In the genomic region with DNA sequence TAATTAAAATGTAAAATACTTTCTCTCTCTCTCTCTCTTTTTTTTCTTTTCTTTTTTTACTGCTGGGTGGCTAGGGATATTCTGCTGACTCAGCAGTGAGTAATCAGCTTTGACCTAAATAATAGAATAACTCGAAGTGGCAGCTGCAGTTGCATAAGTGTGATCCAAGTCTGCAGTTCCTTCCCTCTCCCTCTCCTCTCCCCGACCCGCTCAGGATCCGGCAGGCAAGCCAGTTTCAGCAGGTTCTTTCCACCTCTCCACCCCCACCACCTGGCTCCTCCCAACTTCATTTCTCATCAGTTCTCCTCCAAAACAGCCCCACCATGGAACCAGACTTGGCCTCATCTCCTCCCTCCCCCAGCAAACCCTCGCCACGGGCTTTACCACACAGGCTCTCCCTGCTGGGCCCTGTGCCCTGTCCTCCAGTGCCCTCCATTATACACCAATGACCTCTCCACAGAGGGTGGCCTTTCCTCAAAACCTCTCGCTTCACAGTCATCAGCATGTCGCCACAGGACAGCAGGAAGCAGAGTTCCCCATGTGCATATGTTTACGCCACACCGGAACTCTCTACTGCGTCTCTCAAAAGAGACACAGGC, we compare ENCODE assay signal across 8 cellular contexts. TPM values are rescaled to one million over a fixed set of nuclear protein-coding genes. Genes with fewer than 3 reads are reported as not detected.
DNase-seq lines count a peak whose midpoint lies in the region; ATAC-seq and TF ChIP-seq lines count a peak whose summit lies in the region.

No MANE protein-coding gene starts in this region.

- no peak overlapping the region for H4K8ac ChIP-seq in H9 (replicated peaks; ENCODE audit: insufficient read length, low read depth, low read length)

- peak overlapping the region; percentile 78 for H3K14ac ChIP-seq in H9 (ENCODE audit: insufficient read depth, low read length)

- H2BK20ac ChIP-seq in H9 (ENCODE audit: low read depth, low read length, poor library complexity, severe bottlenecking): no peak overlapping the region

- H4K5ac ChIP-seq in H9 (ENCODE audit: insufficient read length, low read depth, low read length): no peak overlapping the region

- H2AFZ ChIP-seq in H9 (ENCODE audit: low read length): no peak overlapping the region
- peak overlapping the region; percentile 47 for H2AFZ ChIP-seq in parathyroid adenoma

- H3K4me3 Mint-ChIP-seq in H9: peak overlapping the region; percentile 41 to 71

- peak overlapping the region; percentile 88 for H3K27ac ChIP-seq in H9 (ENCODE audit: insufficient read length, low read depth, low read length)
- peak overlapping the region; percentile 45 for H3K27ac ChIP-seq in cardiac muscle cell
- peak overlapping the region; percentile 96 for H3K27ac ChIP-seq in parathyroid adenoma

- WGBS in H9 (ENCODE audit: extremely low coverage, insufficient read length, low lambda C conversion rate): no CpG with 5 or more reads among the region's 11 CpGs

- no peak overlapping the region; the same call in 1 of the 2 replicates for H3K4ac ChIP-seq in H9 (ENCODE audit: low read depth, low read length)

- no peak overlapping the region for H3K56ac ChIP-seq in H9 (ENCODE audit: insufficient read length, low read depth, low read length)

- peaks cover 19% of the 10 kb centered on the region; the same call in 1 of the 2 replicates for H3K4me1 ChIP-seq in H9 (ENCODE audit: insufficient read depth, low read length)
- peaks cover 17% of the 10 kb centered on the region for H3K4me1 ChIP-seq in cardiac muscle cell (ENCODE audit: low read depth)
- peaks cover 46% of the 10 kb centered on the region for H3K4me1 ChIP-seq in parathyroid adenoma

- no peak overlapping the region for H3K23ac ChIP-seq in H9 (ENCODE audit: insufficient read length, low read depth, low read length)

- peak overlapping the region; percentile 89 for H3K18ac ChIP-seq in H9 (ENCODE audit: insufficient read length, low read depth, low read length)

- H3T11ph ChIP-seq in H9 (ENCODE audit: low read length): no peak overlapping the region

- DNase-seq in H9 (peak; percentile 80), UCSD-AML1 (lab: John Stamatoyannopoulos, UW; ENCODE audit: unreplicated experiment) (peak; percentile 43), cardiac muscle cell (ENCODE audit: low read depth in 1 of 2, low spot score in 1 of 2) (peak in 1 of 2 donors; percentile 95), GOT3 (lab: John Stamatoyannopoulos, UW) (no peak), NCI-H510A treated with DMSO at 0.1 percent for 48 hours (lab: John Stamatoyannopoulos, UW) (no peak)

- TF ChIP-seq CTCF in H9 (conservative IDR thresholded peaks at IDR 0.05) (no peak), cardiac muscle cell (IDR thresholded peaks at IDR 0.05; ENCODE audit: low read depth, low read length) (no peak), parathyroid adenoma (IDR thresholded peaks at IDR 0.05) (no peak)

- peaks cover 43 to 54% of the 10 kb centered on the region in 2 experiments for H3K4me1 Mint-ChIP-seq in H9

- H3K9me3 ChIP-seq in H9 (ENCODE audit: control insufficient read depth, low read depth, low read length) (no peaks in the 10 kb centered on the region), cardiac muscle cell (ENCODE audit: low read depth) (no peaks in the 10 kb centered on the region), parathyroid adenoma (ENCODE audit: control insufficient read depth, low read length) (no peaks in the 10 kb centered on the region)

- peaks cover 52 to 61% (median 59%) of the 10 kb centered on the region in 3 experiments for H3K36me3 Mint-ChIP-seq in H9 (ENCODE audit: insufficient read depth in 1 of 3, low read depth in 3 of 3)

- H3K27me3 ChIP-seq in H9 (ENCODE audit: insufficient read depth, low read length): no peaks in the 10 kb centered on the region
- no peaks in the 10 kb centered on the region for H3K27me3 ChIP-seq in cardiac muscle cell
- H3K27me3 ChIP-seq in parathyroid adenoma (ENCODE audit: control insufficient read depth, insufficient read depth, low read length): no peaks in the 10 kb centered on the region

- no peak overlapping the region for H2BK12ac ChIP-seq in H9 (ENCODE audit: insufficient read length, low read depth, low read length)

- H3K79me1 ChIP-seq in H9 (ENCODE audit: insufficient read depth, low read depth, low read length, poor library complexity, severe bottlenecking): no peaks in the 10 kb centered on the region

- H3K9ac ChIP-seq in H9 (ENCODE audit: extremely low read depth, insufficient read length, low read length) (no peak overlapping the region), parathyroid adenoma (no peak overlapping the region)

- H3K4me3 ChIP-seq in cardiac muscle cell: no peak overlapping the region
- peak overlapping the region; percentile 43 for H3K4me3 ChIP-seq in parathyroid adenoma (ENCODE audit: low read depth, low read length)

- peak overlapping the region; percentile 50 for H2BK5ac ChIP-seq in H9 (ENCODE audit: insufficient read length, low read length)

- H3K36me3 ChIP-seq in cardiac muscle cell: no peaks in the 10 kb centered on the region
- no peaks in the 10 kb centered on the region for H3K36me3 ChIP-seq in parathyroid adenoma (ENCODE audit: control insufficient read depth, insufficient read depth, low read length)

- H3K27ac Mint-ChIP-seq in H9: peak overlapping the region; percentile 95 to 99 (median 98)

- no peak overlapping the region for H2BK120ac ChIP-seq in H9 (ENCODE audit: low read depth, low read length, poor library complexity, severe bottlenecking)

- H3K4me2 ChIP-seq in H9 (ENCODE audit: insufficient read depth, insufficient read length, low read length) (peak overlapping the region; percentile 51), parathyroid adenoma (ENCODE audit: low read length) (peak overlapping the region; percentile 56)

- no peaks in the 10 kb centered on the region for H3K27me3 Mint-ChIP-seq in H9 (ENCODE audit: low read depth)

- H3K79me2 ChIP-seq in H9 (ENCODE audit: insufficient read depth, low read length) (no peaks in the 10 kb centered on the region), parathyroid adenoma (peaks cover 5% of the 10 kb centered on the region)

- no peak overlapping the region for H2BK15ac ChIP-seq in H9 (ENCODE audit: low read depth, low read length)

- no peak overlapping the region for H4K91ac ChIP-seq in H9 (ENCODE audit: insufficient read length, low read depth, low read length)

- H3K23me2 ChIP-seq in H9 (ENCODE audit: insufficient read length, low read depth, low read length, poor library complexity, severe bottlenecking): peaks cover 4% of the 10 kb centered on the region

- ATAC-seq in HG02840 (IDR thresholded peaks at IDR 0.05; ENCODE audit: low FRiP score, unreplicated experiment) (no peak), HG03521 (IDR thresholded peaks at IDR 0.05; ENCODE audit: unreplicated experiment) (no peak)

- no peaks in the 10 kb centered on the region for H3K9me3 Mint-ChIP-seq in H9

- no peaks in the 10 kb centered on the region for H4K20me1 ChIP-seq in H9 (ENCODE audit: control insufficient read depth, insufficient read depth, insufficient read length)

- no peak overlapping the region for H2AK5ac ChIP-seq in H9 (ENCODE audit: insufficient read length, low read length)

RNA-seq across cellular contexts. Expression of a gene that starts 22.4 kb away (rescaled TPM):
- total RNA-seq in H9 (2021): 77.9 and 84.5 TPM in 2 replicates
- 9.2 and 14.1 TPM in 2 replicates for total RNA-seq in cardiac muscle cell
- 12.6 and 14.0 TPM in 2 replicates for polyA plus RNA-seq in cardiac muscle cell

RNA-seq across cellular contexts. Expression of a gene that starts 42.0 kb away (rescaled TPM):
- total RNA-seq in H9 (2021) (not detected in 2 replicates), cardiac muscle cell (not detected in 2 replicates)
- polyA plus RNA-seq in cardiac muscle cell: not detected in 2 replicates

RNA-seq across cellular contexts. Expression of a gene that starts 56.2 kb away (rescaled TPM):
- total RNA-seq in H9 (2021): not detected in 2 replicates
- total RNA-seq in cardiac muscle cell: 0.15 TPM in 1 of 2 replicates, not detected in the other
- polyA plus RNA-seq in cardiac muscle cell: not detected in 2 replicates

Comparison
In these comparisons a context has a peak if more than half of its experiments do, and no peak if none do; other contexts are left out.
1. DNase-seq: peak in H9 (single experiment) and UCSD-AML1 (single experiment); none in GOT3 (single experiment) and NCI-H510A treated with DMSO at 0.1 percent for 48 hours (single experiment).
2. H3K27ac ChIP-seq: peak in every context shown above with its lines; median percentile 96 in parathyroid adenoma; 88 in H9; 45 in cardiac muscle cell.